In the genomic region with DNA sequence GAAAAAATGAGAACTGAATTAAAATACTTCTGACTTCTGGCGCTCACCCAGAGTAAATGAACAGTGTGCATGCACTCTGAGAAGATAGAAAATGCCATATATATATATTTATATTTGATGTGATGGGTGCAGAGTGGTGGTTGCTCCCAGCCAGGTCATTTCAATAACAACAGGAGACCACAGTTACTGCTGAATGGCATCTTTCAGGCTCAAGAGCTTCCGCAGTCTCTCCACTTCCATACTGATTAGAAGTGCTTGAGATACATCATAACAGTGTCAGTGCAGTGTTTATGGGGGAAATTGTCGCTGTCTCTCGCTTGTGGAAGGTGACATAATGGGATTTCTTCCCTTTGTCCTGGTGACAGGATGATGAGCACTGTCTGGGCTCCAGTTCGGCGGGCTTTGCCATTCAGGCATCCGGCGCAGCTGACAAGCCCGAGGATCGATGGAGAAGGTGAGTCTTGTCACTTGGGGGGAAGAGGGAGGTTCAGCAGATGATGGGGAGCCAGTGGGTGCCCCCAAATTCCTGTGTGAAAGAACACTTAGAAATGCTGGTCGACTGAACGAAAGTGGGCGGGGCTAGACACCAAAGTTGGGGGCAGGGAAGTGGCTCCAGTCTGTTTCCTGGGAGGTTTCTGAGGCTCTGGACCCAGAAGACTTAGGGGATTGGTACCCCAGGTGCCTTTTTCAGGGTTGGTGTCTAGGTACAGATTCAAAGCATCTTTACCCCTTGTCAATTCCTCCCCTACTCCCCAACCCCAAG, we compare ENCODE assay signal across 20 cellular contexts.
DNase-seq lines count a peak whose midpoint lies in the region; ATAC-seq, FAIRE-seq and TF ChIP-seq lines count a peak whose summit lies in the region.
"Had no signal": no experiment of that assay in that cellular context is flagged by ENCODE, and none has a peak within 500 bp of the region (broad histone marks: within the 10 kb centered on the region; RNA-seq: fewer than 3 reads in every experiment).

No MANE protein-coding gene starts in this region.

- no peaks in the 10 kb centered on the region for H3K9me3 Mint-ChIP-seq in H9
- H3K9me3 Mint-ChIP-seq: CD8-positive, alpha-beta memory T cell had no signal

- no peak overlapping the region for H2AFZ ChIP-seq in H9 (ENCODE audit: low read length)
- H2AFZ ChIP-seq in neuron (ENCODE audit: low read depth, low read length), result no peak overlapping the region
- H2AFZ ChIP-seq: PC-9 had no signal

- 89% methylated on average over 13 of the region's 13 CpGs for WGBS in A549 (ENCODE audit: missing lambda C conversion rate)
- WGBS in H9 (ENCODE audit: extremely low coverage, insufficient read length, low lambda C conversion rate), result no CpG with 5 or more reads among the region's 13 CpGs

- peak overlapping the region; percentile 21 for H3K18ac ChIP-seq in H9 (ENCODE audit: insufficient read length, low read depth, low read length)

- no peak overlapping the region for H3K27ac Mint-ChIP-seq in H9
- H3K27ac Mint-ChIP-seq: CD8-positive, alpha-beta memory T cell had no signal

- no peak for TF ChIP-seq EP300 in A549 (IDR thresholded peaks at IDR 0.05)

- no peak for ATAC-seq in A549
- ATAC-seq: HepG2 had no signal

- H3T11ph ChIP-seq in H9 (ENCODE audit: low read length), result no peak overlapping the region

- no peaks in the 10 kb centered on the region for H3K9me3 ChIP-seq in A549
- no peaks in the 10 kb centered on the region for H3K9me3 ChIP-seq in H9 (ENCODE audit: control insufficient read depth, low read depth, low read length)
- no peaks in the 10 kb centered on the region for H3K9me3 ChIP-seq in neuron (ENCODE audit: low read length)
- H3K9me3 ChIP-seq: SJSA1 had no signal

- H3K4me2 ChIP-seq in A549 (no peak overlapping the region), H9 (ENCODE audit: insufficient read depth, insufficient read length, low read length) (peak overlapping the region; percentile 10)
- H3K4me2 ChIP-seq: PC-9 had no signal

- CTCF ChIA-PET in A549 (lab: Yijun Ruan, JAX), result no interaction called here

- H4K5ac ChIP-seq in H9 (ENCODE audit: insufficient read length, low read depth, low read length), result no peak overlapping the region

- no peak overlapping the region for H2BK120ac ChIP-seq in H9 (ENCODE audit: low read depth, low read length, poor library complexity, severe bottlenecking)

- H3K79me1 ChIP-seq in H9 (ENCODE audit: insufficient read depth, low read depth, low read length, poor library complexity, severe bottlenecking), result no peaks in the 10 kb centered on the region

- H3K27ac ChIP-seq in A549 (peak overlapping the region; percentile 16 to 77; a peak in 4 of 6 replicates), H9 (ENCODE audit: insufficient read length, low read depth, low read length) (no peak overlapping the region), cingulate gyrus (ENCODE audit: low read depth, low read length) (peak overlapping the region; percentile 44)
- H3K27ac ChIP-seq: PC-9, SJSA1 had no signal

- no peaks in the 10 kb centered on the region for H3K36me3 Mint-ChIP-seq in H9 (ENCODE audit: insufficient read depth in 1 of 3, low read depth in 3 of 3)
- H3K36me3 Mint-ChIP-seq: CD8-positive, alpha-beta memory T cell had no signal

- POLR2A ChIA-PET in A549 (lab: Yijun Ruan, JAX), result no interaction called here

- peaks cover 21 to 33% of the 10 kb centered on the region in 2 experiments for H3K4me1 Mint-ChIP-seq in H9
- H3K4me1 Mint-ChIP-seq: CD8-positive, alpha-beta memory T cell had no signal

- H2AK5ac ChIP-seq in H9 (ENCODE audit: insufficient read length, low read length), result no peak overlapping the region

- H3K56ac ChIP-seq in H9 (ENCODE audit: insufficient read length, low read depth, low read length), result no peak overlapping the region

- TF ChIP-seq CTCF in A549 (IDR thresholded peaks at IDR 0.05), result no peak
- no peak for TF ChIP-seq CTCF in H9 (conservative IDR thresholded peaks at IDR 0.05)

- H3K36me3 ChIP-seq in neuron (ENCODE audit: insufficient read depth, low read length), result no peaks in the 10 kb centered on the region
- H3K36me3 ChIP-seq: SJSA1 had no signal

- H3K4me3 Mint-ChIP-seq in H9, result peak overlapping the region in 1 of 2 experiments; percentile 61; a peak in 2 of 5 replicates
- H3K4me3 Mint-ChIP-seq: CD8-positive, alpha-beta memory T cell had no signal

- H3K27me3 Mint-ChIP-seq in H9 (ENCODE audit: low read depth), result no peaks in the 10 kb centered on the region; the same call in 1 of the 2 replicates

- TF ChIP-seq POLR2A in A549 (IDR thresholded peaks at IDR 0.05; ENCODE audit: low read length), result no peak

- H4K20me1 ChIP-seq in H9 (ENCODE audit: control insufficient read depth, insufficient read depth, insufficient read length), result no peaks in the 10 kb centered on the region

- no peak overlapping the region for H3K23ac ChIP-seq in H9 (ENCODE audit: insufficient read length, low read depth, low read length)

- no peaks in the 10 kb centered on the region for H3K23me2 ChIP-seq in H9 (ENCODE audit: insufficient read length, low read depth, low read length, poor library complexity, severe bottlenecking)

- no peak overlapping the region for H3K4ac ChIP-seq in H9 (ENCODE audit: low read depth, low read length)

- H3K4me1 ChIP-seq in A549 (peaks cover 42% of the 10 kb centered on the region), H9 (ENCODE audit: insufficient read depth, low read length) (peaks cover 7% of the 10 kb centered on the region; the same call in 1 of the 2 replicates), neuron (ENCODE audit: insufficient read depth, low read length) (peaks cover 53% of the 10 kb centered on the region)

- DNase-seq in A549 (ENCODE audit: low read depth in 1 of 2, low spot score in 1 of 2), result no peak
- no peak for DNase-seq in H9
- no peak for DNase-seq in NCI-H2029 treated with DMSO at 0.1 percent for 48 hours (lab: John Stamatoyannopoulos, UW)
- DNase-seq in RPMI8226, result no peak
- no peak for DNase-seq in NCI-H1105 (lab: John Stamatoyannopoulos, UW)
- DNase-seq: CD8-positive, alpha-beta memory T cell; DMS53; KG1; MV-4-11; NCI-H1417; NCI-H187; NCI-H2171; NCI-H446 treated with DMSO at 0.1 percent for 48 hours; NCI-H69; PC-9 had no signal

- H4K8ac ChIP-seq in H9 (replicated peaks; ENCODE audit: insufficient read length, low read depth, low read length), result no peak overlapping the region

- H3K14ac ChIP-seq in H9 (ENCODE audit: insufficient read depth, low read length), result no peak overlapping the region

- TF ChIP-seq RAD21 in A549 (conservative IDR thresholded peaks at IDR 0.05 in 1 of 2, IDR thresholded peaks at IDR 0.05 in 1 of 2), result no peak

- no peak overlapping the region for H2BK15ac ChIP-seq in H9 (ENCODE audit: low read depth, low read length)

- no peaks in the 10 kb centered on the region for H3K79me2 ChIP-seq in H9 (ENCODE audit: insufficient read depth, low read length)

- no peaks in the 10 kb centered on the region for H3K27me3 ChIP-seq in H9 (ENCODE audit: insufficient read depth, low read length)
- no peaks in the 10 kb centered on the region for H3K27me3 ChIP-seq in neuron (ENCODE audit: insufficient read depth, low read length)
- H3K27me3 ChIP-seq: SJSA1 had no signal

- H3K4me3 ChIP-seq in A549 (no peak overlapping the region), neuron (ENCODE audit: low read length) (peak overlapping the region; percentile 17)
- H3K4me3 ChIP-seq: PC-9, SJSA1 had no signal

- FAIRE-seq in A549 (lab: Jason Lieb, UNC), result no peak
- FAIRE-seq: H54, HepG2 had no signal

- no peak overlapping the region for H2BK12ac ChIP-seq in H9 (ENCODE audit: insufficient read length, low read depth, low read length)

- no peak overlapping the region for H2BK20ac ChIP-seq in H9 (ENCODE audit: low read depth, low read length, poor library complexity, severe bottlenecking)

- H3K9ac ChIP-seq in H9 (ENCODE audit: extremely low read depth, insufficient read length, low read length), result no peak overlapping the region

- no peak overlapping the region for H2BK5ac ChIP-seq in H9 (ENCODE audit: insufficient read length, low read length)

- H4K91ac ChIP-seq in H9 (ENCODE audit: insufficient read length, low read depth, low read length), result no peak overlapping the region

TF ChIP-seq in A549, 52 proteins besides CTCF, POLR2A, EP300 and RAD21 (continues in another document):
- TF ChIP-seq ZSCAN20 (CRISPR knock-in tag; IDR thresholded peaks at IDR 0.05), result no peak
- TF ChIP-seq FOSB (CRISPR knock-in tag; IDR thresholded peaks at IDR 0.05), result no peak
- TF ChIP-seq ZC3H11A (IDR thresholded peaks at IDR 0.05), result no peak
- TF ChIP-seq RCOR1 (IDR thresholded peaks at IDR 0.05; ENCODE audit: low read depth, low read length), result no peak
- TF ChIP-seq HOXA7 (CRISPR knock-in tag; IDR thresholded peaks at IDR 0.05), result no peak
- TF ChIP-seq REST (IDR thresholded peaks at IDR 0.05), result no peak
- TF ChIP-seq, protein P1, sequence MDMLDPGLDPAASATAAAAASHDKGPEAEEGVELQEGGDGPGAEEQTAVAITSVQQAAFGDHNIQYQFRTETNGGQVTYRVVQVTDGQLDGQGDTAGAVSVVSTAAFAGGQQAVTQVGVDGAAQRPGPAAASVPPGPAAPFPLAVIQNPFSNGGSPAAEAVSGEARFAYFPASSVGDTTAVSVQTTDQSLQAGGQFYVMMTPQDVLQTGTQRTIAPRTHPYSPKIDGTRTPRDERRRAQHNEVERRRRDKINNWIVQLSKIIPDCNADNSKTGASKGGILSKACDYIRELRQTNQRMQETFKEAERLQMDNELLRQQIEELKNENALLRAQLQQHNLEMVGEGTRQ (IDR thresholded peaks at IDR 0.05), result no peak
